ENCODE assay signal across 8 cellular contexts in genomic region chr12:111766608-111767361, GRCh38. TPM values are rescaled to one million over a fixed set of nuclear protein-coding genes. Genes with fewer than 3 reads are reported as not detected.
A peak's percentile ranks its signal among the peaks of the same experiment; 100 is the strongest.
DNase-seq lines count a peak whose midpoint lies in the region; ATAC-seq and TF ChIP-seq lines count a peak whose summit lies in the region.

Gene ALDH2 (plus strand): TSS chr12:111766933. CDS start chr12:111766983, 50 bp downstream.

- DNase-seq in AG08396 (ENCODE audit: low spot score) (peak; percentile 91), NCI-H1694 (lab: John Stamatoyannopoulos, UW) (peak; percentile 49), epithelial cell of esophagus (ENCODE audit: low read depth) (peak; percentile 49), mesothelial cell of epicardium (ENCODE audit: low spot score in 2 of 2, unreplicated experiment in 2 of 2) (peak; percentile 53 to 57)
- DNase-seq in activated CD8-positive, alpha-beta memory T cell treated with anti-CD3 and anti-CD28 coated beads, Interleukin-2, amount 50 U/mL, for 1 hour (ENCODE audit: extremely low read depth), result peak; percentile 10
- no peak for DNase-seq in stimulated activated naive B cell treated with anti-CD40 and anti-IgM and Interleukin-4, amounts not matched to agents 10 μg/mL and 1 μg/mL and 100 μg/mL, for 72 hours

- peak within 1 kb of the TSS; percentile 88 for H3K4me3 Mint-ChIP-seq in mesothelial cell of epicardium
- peak within 1 kb of the TSS; percentile 80 to 90 for H3K4me3 Mint-ChIP-seq in stimulated activated naive B cell treated with anti-CD40 and anti-IgM and Interleukin-4, amounts not matched to agents 10 μg/mL and 1 μg/mL and 100 μg/mL, for 72 hours

- H3K4me1 Mint-ChIP-seq in mesothelial cell of epicardium, result peaks cover 15% of the 10 kb centered on the region
- peaks cover 43 to 62% of the 10 kb centered on the region in 2 donors for H3K4me1 Mint-ChIP-seq in stimulated activated naive B cell treated with anti-CD40 and anti-IgM and Interleukin-4, amounts not matched to agents 10 μg/mL and 1 μg/mL and 100 μg/mL, for 72 hours

- H3K9me3 Mint-ChIP-seq in mesothelial cell of epicardium, result no peaks in the 10 kb centered on the region
- no peaks in the 10 kb centered on the region for H3K9me3 Mint-ChIP-seq in stimulated activated naive B cell treated with anti-CD40 and anti-IgM and Interleukin-4, amounts not matched to agents 10 μg/mL and 1 μg/mL and 100 μg/mL, for 72 hours

- peak; percentile 62 for TF ChIP-seq POLR2A in GM19099 (IDR thresholded peaks at IDR 0.05; ENCODE audit: extremely low read depth, insufficient read length, low read depth)

- no peaks in the 10 kb centered on the region for H3K36me3 Mint-ChIP-seq in mesothelial cell of epicardium
- peaks cover 0 to 3% of the 10 kb centered on the region in 2 donors for H3K36me3 Mint-ChIP-seq in stimulated activated naive B cell treated with anti-CD40 and anti-IgM and Interleukin-4, amounts not matched to agents 10 μg/mL and 1 μg/mL and 100 μg/mL, for 72 hours

- ATAC-seq in stimulated activated naive B cell treated with anti-CD40 and anti-IgM and Interleukin-4, amounts not matched to agents 10 μg/mL and 1 μg/mL and 100 μg/mL, for 72 hours (replicated peaks), result peak; percentile 54 to 63
- no peak for ATAC-seq in HG03460 (IDR thresholded peaks at IDR 0.05; ENCODE audit: unreplicated experiment)

- peaks cover 2% of the 10 kb centered on the region for H3K27me3 Mint-ChIP-seq in mesothelial cell of epicardium (ENCODE audit: low read depth)
- peaks cover 0 to 6% of the 10 kb centered on the region in 2 donors for H3K27me3 Mint-ChIP-seq in stimulated activated naive B cell treated with anti-CD40 and anti-IgM and Interleukin-4, amounts not matched to agents 10 μg/mL and 1 μg/mL and 100 μg/mL, for 72 hours

- TF ChIP-seq CTCF in epithelial cell of esophagus (IDR thresholded peaks at IDR 0.05; ENCODE audit: insufficient read depth, low read depth, low read length, missing control alignments) (no peak), mesothelial cell of epicardium (IDR thresholded peaks at IDR 0.05; ENCODE audit: unreplicated experiment) (no peak)

- peak within 1 kb of the TSS; percentile 65 for H3K27ac Mint-ChIP-seq in mesothelial cell of epicardium
- H3K27ac Mint-ChIP-seq in stimulated activated naive B cell treated with anti-CD40 and anti-IgM and Interleukin-4, amounts not matched to agents 10 μg/mL and 1 μg/mL and 100 μg/mL, for 72 hours, result peak within 1 kb of the TSS; percentile 86

- peak within 1 kb of the TSS; percentile 58 for H3K4me3 ChIP-seq in epithelial cell of esophagus (ENCODE audit: low read length)

RNA-seq across cellular contexts. Expression of gene ALDH2, which starts in this region (rescaled TPM):
- 41.6 to 45.8 TPM (median 41.7 TPM) in 3 replicates for total RNA-seq in mesothelial cell of epicardium
